1 cellular context compared by ENCODE assay signal in the genomic region with DNA sequence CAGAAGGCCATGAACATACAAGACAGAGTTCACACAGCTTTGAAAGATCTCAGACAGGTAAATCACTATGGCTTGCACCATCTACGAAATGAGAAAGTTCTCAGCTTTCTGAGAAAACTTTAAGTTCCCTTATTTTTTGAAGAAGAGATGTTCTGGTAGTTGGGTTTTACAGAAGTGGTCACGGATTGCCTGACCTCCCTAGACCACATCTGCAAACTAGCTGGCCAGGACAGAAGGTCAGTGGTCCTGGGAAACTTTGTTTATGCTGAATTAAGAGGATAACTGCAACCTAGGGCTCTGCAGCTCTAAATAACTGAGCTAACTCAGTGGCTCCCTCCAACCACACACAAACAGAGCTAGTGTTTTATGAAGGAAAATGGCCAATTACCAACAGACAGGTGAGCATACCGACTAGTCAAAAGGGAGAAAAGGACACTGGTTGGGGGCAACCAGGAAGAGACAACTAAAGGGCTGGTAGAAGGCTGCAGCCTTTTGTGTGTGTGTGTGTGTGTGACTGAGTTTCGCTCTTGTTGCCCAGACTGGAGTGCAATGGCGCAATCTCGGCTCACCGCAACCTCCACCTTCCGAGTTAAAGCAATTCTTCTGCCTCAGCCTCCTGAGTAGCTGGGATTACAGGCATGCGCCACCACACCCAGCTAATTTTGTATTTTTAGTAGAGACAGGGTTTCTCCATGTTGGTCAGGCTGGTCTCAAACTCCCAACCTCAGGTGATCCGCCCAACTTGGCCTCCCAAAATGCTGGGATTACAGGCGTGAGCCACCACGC.
TF ChIP-seq lines count a peak whose summit lies in the region.

No MANE protein-coding gene starts in this region.

TF ChIP-seq in HepG2, 621 proteins besides CTCF, POLR2A, EP300 and RAD21:
- TF ChIP-seq CEBPB (IDR thresholded peaks at IDR 0.05; ENCODE audit: borderline replicate concordance, low read depth, low read length) = 0 out of 2 replicates have a peak, but pooled peaks have one; percentile 5
